In genomic region chr12:117855165-117855564, GRCh38 we compare ENCODE assay signal across 13 cellular contexts.
A peak's percentile ranks its signal among the peaks of the same experiment; 100 is the strongest.
DNase-seq lines count a peak whose midpoint lies in the region; ATAC-seq, FAIRE-seq and TF ChIP-seq lines count a peak whose summit lies in the region.
"Had no signal": no experiment of that assay in that cellular context is flagged by ENCODE, and none has a peak within 500 bp of the region (broad histone marks: within the 10 kb centered on the region; RNA-seq: fewer than 3 reads in every experiment).

No MANE protein-coding gene starts in this region.

- no peaks in the 10 kb centered on the region for H3K79me2 ChIP-seq in H1 (ENCODE audit: control insufficient read depth in 1 of 2, insufficient read depth in 2 of 2, low read length in 2 of 2)

- H3K4me3 ChIP-seq in A549 (no peak overlapping the region), H1 (ENCODE audit: extremely low read depth in 1 of 4, insufficient read depth in 2 of 4, low read depth in 3 of 4, low read length in 4 of 4) (no peak overlapping the region), neuronal stem cell (ENCODE audit: low read length in 2 of 2) (no peak overlapping the region)
- H3K4me3 ChIP-seq: BLaER1 had no signal

- H3K4ac ChIP-seq in H1 (replicated peaks; ENCODE audit: insufficient read length, low read depth, low read length) (no peak overlapping the region), neuronal stem cell (ENCODE audit: low read length) (no peak overlapping the region)

- no peak overlapping the region for H4K5ac ChIP-seq in H1 (ENCODE audit: insufficient read length, low read depth, low read length)

- CTCF ChIA-PET in A549 (lab: Yijun Ruan, JAX) (interaction anchor here (0.6 to 19.1 kb wide), 13 partner anchors 11 to 1076 kb away, joined by 3 to 287 read pairs (median 3); no protein-coding TSS in a partner anchor), H1 (lab: Charles Lee; ENCODE audit: partially characterized antibody) (interaction anchor here (0.6 to 5.6 kb wide), 24 partner anchors 8 to 1368 kb away, joined by 3 to 68 read pairs (median 4); no protein-coding TSS in a partner anchor)

- no peaks in the 10 kb centered on the region for H3K36me3 ChIP-seq in H1 (ENCODE audit: control insufficient read depth in 2 of 4, insufficient read depth in 4 of 4, low read length in 3 of 4)
- no peaks in the 10 kb centered on the region for H3K36me3 ChIP-seq in neuronal stem cell (replicated peaks in 1 of 2; ENCODE audit: control insufficient read depth in 2 of 2, insufficient read depth in 2 of 2, low read length in 2 of 2)
- H3K36me3 ChIP-seq: BE2C, BLaER1 had no signal

- H3K79me1 ChIP-seq in H1 (ENCODE audit: low read depth, low read length), result no peaks in the 10 kb centered on the region; the same call in 1 of the 2 replicates
- no peaks in the 10 kb centered on the region for H3K79me1 ChIP-seq in neuronal stem cell (ENCODE audit: low read depth, low read length)

- H3K27ac ChIP-seq in A549 (peak overlapping the region; percentile 26 to 84; a peak in 3 of 6 replicates), H1 (ENCODE audit: low read depth, low read length) (no peak overlapping the region), neuronal stem cell (replicated peaks; ENCODE audit: low read length) (no peak overlapping the region)
- H3K27ac ChIP-seq: 22Rv1, BLaER1 had no signal

- H3K4me1 ChIP-seq in A549 (peaks cover 29% of the 10 kb centered on the region), H1 (replicated peaks in 1 of 4; ENCODE audit: control insufficient read depth in 3 of 4, insufficient read depth in 4 of 4, low read length in 3 of 4) (no peaks in the 10 kb centered on the region), neuronal stem cell (ENCODE audit: control insufficient read depth in 2 of 2, insufficient read depth in 1 of 2, low read depth in 1 of 2, low read length in 2 of 2) (no peaks in the 10 kb centered on the region)
- H3K4me1 ChIP-seq: BE2C had no signal

- H2BK120ac ChIP-seq in H1 (replicated peaks; ENCODE audit: low read depth, low read length) (no peak overlapping the region), neuronal stem cell (ENCODE audit: low read depth, low read length) (no peak overlapping the region)

- H3K18ac ChIP-seq in H1 (ENCODE audit: extremely low read depth, low read length) (no peak overlapping the region), neuronal stem cell (ENCODE audit: low read length) (no peak overlapping the region)

- H2AFZ ChIP-seq in H1 (ENCODE audit: low read length), result no peak overlapping the region
- no peak overlapping the region for H2AFZ ChIP-seq in neuronal stem cell (ENCODE audit: low read length)

- 0 out of 2 replicates have a peak overlapping the region, but pooled peaks have one; percentile 17 for H2BK12ac ChIP-seq in H1 (ENCODE audit: low read depth, low read length)
- no peak overlapping the region for H2BK12ac ChIP-seq in neuronal stem cell (ENCODE audit: low read length)

- H4K8ac ChIP-seq in H1 (ENCODE audit: extremely low read depth, insufficient read depth, low read length) (no peak overlapping the region), neuronal stem cell (ENCODE audit: low read depth, low read length) (no peak overlapping the region)

- H3K4me2 ChIP-seq in A549, result no peak overlapping the region
- H3K4me2 ChIP-seq in H1 (ENCODE audit: insufficient read depth in 1 of 2, low read depth in 2 of 2, low read length in 2 of 2), result no peak overlapping the region
- no peak overlapping the region for H3K4me2 ChIP-seq in neuronal stem cell (ENCODE audit: insufficient read depth, low read length, poor library complexity, severe bottlenecking)
- H3K4me2 ChIP-seq: BLaER1 had no signal

- H4K91ac ChIP-seq in H1 (replicated peaks; ENCODE audit: insufficient read length, low read length) (no peak overlapping the region), neuronal stem cell (ENCODE audit: low read depth, low read length, poor library complexity) (no peak overlapping the region)

- POLR2A ChIA-PET in A549 (lab: Yijun Ruan, JAX) (no interaction called here), H1 (lab: Charles Lee; ENCODE audit: partially characterized antibody) (interaction anchor here (0.6 to 0.7 kb wide), 3 partner anchors 106 to 648 kb away, joined by 3 read pairs; no protein-coding TSS in a partner anchor)

- H3K9ac ChIP-seq in H1 (replicated peaks in 1 of 4; ENCODE audit: extremely low read depth in 1 of 4, low read depth in 3 of 4, low read length in 3 of 4) (no peak overlapping the region), neuronal stem cell (ENCODE audit: low read depth, low read length, poor library complexity) (no peak overlapping the region)
- H3K9ac ChIP-seq: BLaER1 had no signal

- H3K56ac ChIP-seq in H1 (replicated peaks; ENCODE audit: insufficient read length, low read depth, low read length), result no peak overlapping the region

- no peak for TF ChIP-seq EP300 in A549 (IDR thresholded peaks at IDR 0.05)
- TF ChIP-seq EP300 in H1 (IDR thresholded peaks at IDR 0.05; ENCODE audit: borderline replicate concordance in 1 of 2, low read depth in 2 of 2, low read length in 2 of 2), result no peak

- no peak for ATAC-seq in A549
- ATAC-seq in HG02885 (IDR thresholded peaks at IDR 0.05; ENCODE audit: poor library complexity, unreplicated experiment), result no peak

- TF ChIP-seq RAD21 in A549 (conservative IDR thresholded peaks at IDR 0.05 in 1 of 2, IDR thresholded peaks at IDR 0.05 in 1 of 2) (no peak), H1 (IDR thresholded peaks at IDR 0.05 in 1 of 2, conservative IDR thresholded peaks at IDR 0.05 in 1 of 2; ENCODE audit: low read depth in 2 of 2, low read length in 2 of 2) (no peak)

- H2BK20ac ChIP-seq in H1 (ENCODE audit: low read length), result no peak overlapping the region

- H4K20me1 ChIP-seq in H1 (replicated peaks in 1 of 2; ENCODE audit: control insufficient read depth in 1 of 2, insufficient read depth in 2 of 2, low read length in 2 of 2), result no peaks in the 10 kb centered on the region
- H4K20me1 ChIP-seq: BLaER1 had no signal

- H3K27me3 ChIP-seq in H1 (replicated peaks in 1 of 4; ENCODE audit: control insufficient read depth in 3 of 4, extremely low read depth in 1 of 4, insufficient read depth in 3 of 4, low read length in 3 of 4), result no peaks in the 10 kb centered on the region
- H3K27me3 ChIP-seq in neuronal stem cell (ENCODE audit: control insufficient read depth in 3 of 3, insufficient read depth in 3 of 3, low read depth in 1 of 3, low read length in 3 of 3), result no peaks in the 10 kb centered on the region
- H3K27me3 ChIP-seq: BE2C, BLaER1 had no signal

- no peak for TF ChIP-seq POLR2A in A549 (IDR thresholded peaks at IDR 0.05; ENCODE audit: low read length)
- TF ChIP-seq POLR2A in H1 (IDR thresholded peaks at IDR 0.05; ENCODE audit: control extremely low read depth in 1 of 2, low read depth in 2 of 2, low read length in 2 of 2), result no peak

- no peak overlapping the region for H2BK5ac ChIP-seq in H1 (ENCODE audit: low read depth, low read length)
- no peak overlapping the region for H2BK5ac ChIP-seq in neuronal stem cell (ENCODE audit: low read length)

- 91% methylated on average over 15 of the region's 19 CpGs for WGBS in A549 (ENCODE audit: missing lambda C conversion rate)
- 89% methylated on average over 19 of the region's 19 CpGs; no CpG with 5 or more reads in 1 of the 2 experiments for WGBS in H1 (ENCODE audit: extremely low coverage in 1 of 2, insufficient coverage in 1 of 2, insufficient read length in 1 of 2, insufficient replicate concordance in 2 of 2, low coverage in 1 of 2, low lambda C conversion rate in 2 of 2, missing lambda C conversion rate in 1 of 2), 2 experiments
- WGBS in neuronal stem cell (ENCODE audit: extremely low coverage in 2 of 2, insufficient read length in 2 of 2, insufficient replicate concordance in 1 of 2), 2 donors, result no CpG with 5 or more reads among the region's 19 CpGs

- no peak for FAIRE-seq in A549 (lab: Jason Lieb, UNC)
- no peak for FAIRE-seq in H1 (lab: Jason Lieb, UNC)
- FAIRE-seq: GM12891, GM19239 had no signal

- H2AK5ac ChIP-seq in H1 (ENCODE audit: low read depth, low read length), result no peak overlapping the region
- H2AK5ac ChIP-seq in neuronal stem cell (ENCODE audit: low read depth, low read length), result peak overlapping the region; percentile 58

- H3K14ac ChIP-seq in H1 (ENCODE audit: insufficient read length) (no peak overlapping the region), neuronal stem cell (ENCODE audit: low read length) (peak overlapping the region; percentile 73)

- H3K23ac ChIP-seq in H1 (ENCODE audit: insufficient read length) (no peak overlapping the region), neuronal stem cell (ENCODE audit: low read depth, low read length, poor library complexity) (peak overlapping the region; percentile 14)

- H3K23me2 ChIP-seq in H1 (ENCODE audit: low read depth, low read length), result no peaks in the 10 kb centered on the region

- no peak overlapping the region for H2BK15ac ChIP-seq in H1 (ENCODE audit: low read length)
- H2BK15ac ChIP-seq in neuronal stem cell (ENCODE audit: low read length), result no peak overlapping the region

- H3K9me3 ChIP-seq in A549 (0 out of 3 replicates have a peak, but pooled peaks cover 3% of the 10 kb centered on the region), H1 (ENCODE audit: insufficient read depth in 2 of 2, low read depth in 1 of 2, low read length in 1 of 2) (no peaks in the 10 kb centered on the region), neuronal stem cell (replicated peaks in 1 of 2; ENCODE audit: control insufficient read depth in 2 of 2, insufficient read depth in 1 of 2, low read depth in 1 of 2, low read length in 2 of 2) (no peaks in the 10 kb centered on the region)
- H3K9me3 ChIP-seq: BE2C had no signal

- TF ChIP-seq CTCF in A549 (IDR thresholded peaks at IDR 0.05), result no peak
- no peak for TF ChIP-seq CTCF in H1 (IDR thresholded peaks at IDR 0.05; ENCODE audit: control extremely low read depth in 1 of 3, insufficient read depth in 1 of 3, low read depth in 1 of 3, low read length in 3 of 3)

- DNase-seq in A549 (ENCODE audit: low read depth in 1 of 2, low spot score in 1 of 2), result no peak
- DNase-seq in H1 (ENCODE audit: low read depth in 1 of 2, low spot score in 2 of 2), result no peak
- DNase-seq in neuronal stem cell (ENCODE audit: low spot score), result no peak
- DNase-seq in NCI-H748 (lab: John Stamatoyannopoulos, UW; ENCODE audit: unreplicated experiment), result no peak
- DNase-seq: CD8-positive, alpha-beta memory T cell; DMS 273 treated with DMSO at 0.1 percent for 48 hours; GF-D8 had no signal

TF ChIP-seq in A549, 52 proteins besides CTCF, POLR2A, EP300 and RAD21:
- TF ChIP-seq MAFK (IDR thresholded peaks at IDR 0.05; ENCODE audit: partially characterized antibody), result no peak

TF ChIP-seq in H1, 55 proteins besides CTCF, POLR2A, EP300 and RAD21 (continues in another document):
- TF ChIP-seq SP1 (IDR thresholded peaks at IDR 0.05; ENCODE audit: low read depth, low read length), result no peak
- TF ChIP-seq ZNF274 (IDR thresholded peaks at IDR 0.05; ENCODE audit: borderline replicate concordance, extremely low read depth, low read length), result no peak
- TF ChIP-seq YY1 (IDR thresholded peaks at IDR 0.05; ENCODE audit: low read depth, low read length), result no peak
- TF ChIP-seq TAF1 (IDR thresholded peaks at IDR 0.05; ENCODE audit: low read depth, low read length), result no peak

Comparison
In these comparisons a context has a peak if more than half of its experiments do, and no peak if none do; other contexts are left out.
1. H3K27ac ChIP-seq: peak in A549 (2 of 2); none in H1 (single experiment) and neuronal stem cell (single experiment).